Comparison of ENCODE assay signal across 22 cellular contexts in the genomic region with DNA sequence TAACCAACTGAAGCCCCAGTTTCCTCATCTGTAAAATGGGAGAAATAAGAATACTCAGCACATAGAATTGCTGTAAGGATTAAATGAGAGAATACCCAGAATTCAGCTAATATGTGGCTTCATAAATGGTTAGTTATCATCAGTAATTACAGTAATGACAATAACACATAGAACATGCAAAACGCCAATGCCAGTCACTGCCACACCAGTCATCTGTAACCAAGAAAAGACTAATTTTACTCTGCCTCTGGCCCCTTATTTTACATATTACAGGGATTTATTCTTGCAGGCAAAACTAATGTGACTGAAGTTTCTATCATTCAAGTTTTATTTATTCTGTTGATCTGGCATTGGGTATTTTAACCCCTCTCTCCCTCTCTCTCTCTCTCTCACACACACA. TPM values are rescaled to one million over a fixed set of nuclear protein-coding genes. Genes with fewer than 3 reads are reported as not detected.
A peak's percentile ranks its signal among the peaks of the same experiment; 100 is the strongest.
DNase-seq lines count a peak whose midpoint lies in the region; ATAC-seq and TF ChIP-seq lines count a peak whose summit lies in the region.
"Had no signal": no experiment of that assay in that cellular context is flagged by ENCODE, and none has a peak within 500 bp of the region (broad histone marks: within the 10 kb centered on the region; RNA-seq: fewer than 3 reads in every experiment).

No MANE protein-coding gene starts in this region.

- H3K27me3 ChIP-seq in left ventricle myocardium inferior (ENCODE audit: low read depth), result peaks cover 34% of the 10 kb centered on the region
- H3K27me3 ChIP-seq in ascending aorta, result no peaks in the 10 kb centered on the region
- H3K27me3 ChIP-seq: adrenal gland, colonic mucosa had no signal

- H3K4me3 Mint-ChIP-seq in neural crest cell (peak overlapping the region; percentile 84), type B pancreatic cell (peak overlapping the region; percentile 81)
- H3K4me3 Mint-ChIP-seq: activated CD4-positive, alpha-beta memory T cell treated with anti-CD3 and anti-CD28 coated beads, Interleukin-2, amount 10 ng/mL, durations not matched to agents 7 days and 5 days had no signal

- peak overlapping the region; percentile 68 for H3K27ac Mint-ChIP-seq in neural crest cell (ENCODE audit: unreplicated experiment)
- no peak overlapping the region for H3K27ac Mint-ChIP-seq in type B pancreatic cell
- H3K27ac Mint-ChIP-seq: activated CD4-positive, alpha-beta memory T cell treated with anti-CD3 and anti-CD28 coated beads, Interleukin-2, amount 10 ng/mL, durations not matched to agents 7 days and 5 days; endodermal cell had no signal

- H3K9me3 Mint-ChIP-seq in neural crest cell, result no peaks in the 10 kb centered on the region
- no peaks in the 10 kb centered on the region for H3K9me3 Mint-ChIP-seq in type B pancreatic cell
- H3K9me3 Mint-ChIP-seq: activated CD4-positive, alpha-beta memory T cell treated with anti-CD3 and anti-CD28 coated beads, Interleukin-2, amount 10 ng/mL, durations not matched to agents 7 days and 5 days; endodermal cell had no signal

- TF ChIP-seq CTCF in left ventricle myocardium inferior (IDR thresholded peaks at IDR 0.05; ENCODE audit: borderline replicate concordance) (no peak), ascending aorta (IDR thresholded peaks at IDR 0.05) (no peak), neural crest cell (conservative IDR thresholded peaks at IDR 0.05) (no peak), type B pancreatic cell (conservative IDR thresholded peaks at IDR 0.05) (no peak)

- H3K9me3 ChIP-seq in left ventricle myocardium inferior (replicated peaks), result no peaks in the 10 kb centered on the region
- H3K9me3 ChIP-seq in ascending aorta, result no peaks in the 10 kb centered on the region
- H3K9me3 ChIP-seq: adrenal gland, colonic mucosa, mucosa of descending colon, neutrophil, upper lobe of left lung had no signal

- H3K36me3 ChIP-seq in left ventricle myocardium inferior (no peaks in the 10 kb centered on the region), ascending aorta (no peaks in the 10 kb centered on the region)
- H3K36me3 ChIP-seq: adrenal gland, colonic mucosa, neutrophil, upper lobe of left lung had no signal

- ATAC-seq in Right ventricle myocardium superior (ENCODE audit: poor library complexity) (no peak), GM21367 (IDR thresholded peaks at IDR 0.05; ENCODE audit: unreplicated experiment) (no peak)
- ATAC-seq: mucosa of descending colon had no signal

- peaks cover 70% of the 10 kb centered on the region for H3K4me1 ChIP-seq in left ventricle myocardium inferior
- peaks cover 7 to 72% of the 10 kb centered on the region in 2 donors for H3K4me1 ChIP-seq in ascending aorta
- H3K4me1 ChIP-seq: colonic mucosa had no signal

- intact Hi-C loops in left ventricle myocardium inferior (cut with micrococcal nuclease), result no loop called here
- intact Hi-C loops in Right ventricle myocardium superior (cut with DNase I), result loop anchor here (5.0 kb wide), 1 partner anchor 44 kb away; a partner anchor contains a TSS
- intact Hi-C loops in ascending aorta (cut with DNase I), result no loop called here

- H3K27ac ChIP-seq in left ventricle myocardium inferior (replicated peaks) (peak overlapping the region; percentile 93), ascending aorta (peak overlapping the region; percentile 80 to 87)
- H3K27ac ChIP-seq: colonic mucosa, neutrophil, upper lobe of left lung had no signal

- no peaks in the 10 kb centered on the region for H3K36me3 Mint-ChIP-seq in neural crest cell (ENCODE audit: low read depth)
- no peaks in the 10 kb centered on the region for H3K36me3 Mint-ChIP-seq in type B pancreatic cell

- H3K4me1 Mint-ChIP-seq in neural crest cell, result peaks cover 69% of the 10 kb centered on the region
- peaks cover 56% of the 10 kb centered on the region for H3K4me1 Mint-ChIP-seq in type B pancreatic cell (ENCODE audit: unreplicated experiment)
- H3K4me1 Mint-ChIP-seq: activated CD4-positive, alpha-beta memory T cell treated with anti-CD3 and anti-CD28 coated beads, Interleukin-2, amount 10 ng/mL, durations not matched to agents 7 days and 5 days had no signal

- H3K27me3 Mint-ChIP-seq in neural crest cell (ENCODE audit: low read depth), result no peaks in the 10 kb centered on the region
- peaks cover 85% of the 10 kb centered on the region for H3K27me3 Mint-ChIP-seq in type B pancreatic cell

- H3K4me3 ChIP-seq in left ventricle myocardium inferior (no peak overlapping the region), ascending aorta (no peak overlapping the region)
- H3K4me3 ChIP-seq: adrenal gland, colonic mucosa, mucosa of descending colon, upper lobe of left lung had no signal

- no peak for DNase-seq in left ventricle myocardium inferior
- no peak for DNase-seq in Right ventricle myocardium superior
- no peak for DNase-seq in ascending aorta (ENCODE audit: low spot score in 2 of 2)
- DNase-seq in neural crest cell (ENCODE audit: low read depth, low spot score), result no peak
- DNase-seq in type B pancreatic cell (ENCODE audit: extremely low spot score, unreplicated experiment), result no peak
- DNase-seq in GF-D8 (lab: John Stamatoyannopoulos, UW), result no peak
- no peak for DNase-seq in activated gamma-delta T cell treated with Interleukin-2 at 50 U/mL for 16 hours
- DNase-seq: activated CD4-positive, alpha-beta memory T cell treated with anti-CD3 and anti-CD28 coated beads, Interleukin-2, amount 10 ng/mL, durations not matched to agents 7 days and 5 days; activated CD4-positive, CD25-positive, alpha-beta regulatory T cell; activated effector memory CD4-positive, alpha-beta T cell treated with anti-CD3 and anti-CD28 coated beads, Interleukin-2, amount 50 U/mL, for 16 hours; activated T-cell treated with anti-CD3 and anti-CD28 coated beads for 4 hours; adrenal gland; colonic mucosa; mucosa of descending colon; NCI-H1417 treated with DMSO at 0.1 percent for 48 hours; small intestine; stimulated activated naive CD4-positive, alpha-beta T cell treated with Interleukin-2 at 50 U/mL for 16 hours; T1000; upper lobe of left lung had no signal

RNA-seq across cellular contexts. Expression of a gene that starts 46.5 kb away (rescaled TPM):
- total RNA-seq in left ventricle myocardium inferior (10.4 TPM), Right ventricle myocardium superior (15.6 TPM), ascending aorta (93.6 TPM), neural crest cell (12.6 and 14.8 TPM in 2 replicates), type B pancreatic cell (ENCODE audit: low replicate concordance) (2.2 and 73.2 TPM in 2 replicates)
